ENCODE assay signal across 23 cellular contexts in genomic region chr18:7230646-7231349, GRCh38. TPM values are rescaled to one million over a fixed set of nuclear protein-coding genes. Genes with fewer than 3 reads are reported as not detected.
DNase-seq lines count a peak whose midpoint lies in the region; ATAC-seq and TF ChIP-seq lines count a peak whose summit lies in the region.
"Had no signal": no experiment of that assay in that cellular context is flagged by ENCODE, and none has a peak within 500 bp of the region (broad histone marks: within the 10 kb centered on the region; RNA-seq: fewer than 3 reads in every experiment).

LRRC30 (plus strand) TSS chr18:7231089; CDS start chr18:7231139, 50 bp downstream.

- no peak within 1 kb of the TSS for H3K27ac Mint-ChIP-seq in naive thymus-derived CD4-positive, alpha-beta T cell
- H3K27ac Mint-ChIP-seq: CD4-positive, alpha-beta memory T cell had no signal

- H3K4me3 ChIP-seq in psoas muscle: peak within 1 kb of the TSS; percentile 77
- no peak within 1 kb of the TSS for H3K4me3 ChIP-seq in naive thymus-derived CD4-positive, alpha-beta T cell (ENCODE audit: low read length)
- H3K4me3 ChIP-seq: BLaER1 treated with 17β-estradiol and CSF1 and Interleukin-3, amounts not matched to agents 10 nM and 100 nM; SJSA1 had no signal

- 29 to 51% (median 30%) methylated on average over 10 to 12 of the region's 12 CpGs for WGBS in psoas muscle, 3 donors

- TF ChIP-seq CTCF in psoas muscle (IDR thresholded peaks at IDR 0.05): no peak

- DNase-seq in DMS53 (lab: John Stamatoyannopoulos, UW) (peak; percentile 39), DMS53 treated with DMSO at 0.1 percent for 48 hours (lab: John Stamatoyannopoulos, UW; ENCODE audit: unreplicated experiment) (no peak), left kidney (ENCODE audit: low read depth, low spot score) (peak; percentile 88), psoas muscle (peak in 1 of 2 donors; percentile 65), NCI-H1694 (lab: John Stamatoyannopoulos, UW) (no peak), RKO (ENCODE audit: low spot score) (no peak)
- DNase-seq in naive thymus-derived CD4-positive, alpha-beta T cell: no peak
- DNase-seq: Caco-2; CD4-positive, alpha-beta memory T cell; DMS 273 treated with DMSO at 0.1 percent for 48 hours; GOT3; HCEC 1CT; KG1; NCI-H1436 treated with DMSO at 0.1 percent for 48 hours; NCI-H446; NK-92 treated with Interleukin-12 subunit alpha and Interleukin-12 subunit beta, amount 100 ng/mL, for 24 hours had no signal

- peaks cover 0 to 7% (median 0%) of the 10 kb centered on the region in 11 donors for H3K9me3 Mint-ChIP-seq in naive thymus-derived CD4-positive, alpha-beta T cell

- H3K4me1 ChIP-seq in psoas muscle: peaks cover 24% of the 10 kb centered on the region
- H3K4me1 ChIP-seq in naive thymus-derived CD4-positive, alpha-beta T cell (ENCODE audit: control insufficient read depth in 2 of 2, insufficient read depth in 2 of 2, low read length in 2 of 2): no peaks in the 10 kb centered on the region
- H3K4me1 ChIP-seq: BLaER1 treated with 17β-estradiol and CSF1 and Interleukin-3, amounts not matched to agents 10 nM and 100 nM; Caco-2; SJSA1 had no signal

- intact Hi-C loops in psoas muscle (cut with DNase I): no loop called here
- intact Hi-C loops in naive thymus-derived CD4-positive, alpha-beta T cell (cut with micrococcal nuclease): no loop called here

- H3K27ac ChIP-seq in psoas muscle: peak within 1 kb of the TSS; percentile 96
- H3K27ac ChIP-seq in naive thymus-derived CD4-positive, alpha-beta T cell (ENCODE audit: low read depth, low read length): no peak within 1 kb of the TSS
- H3K27ac ChIP-seq: 22Rv1; BLaER1 treated with 17β-estradiol and CSF1 and Interleukin-3, amounts not matched to agents 10 nM and 100 nM; SJSA1 had no signal

- no peaks in the 10 kb centered on the region for H3K9me3 ChIP-seq in psoas muscle
- no peaks in the 10 kb centered on the region for H3K9me3 ChIP-seq in naive thymus-derived CD4-positive, alpha-beta T cell (ENCODE audit: control insufficient read depth in 2 of 3, low read length in 3 of 3)
- H3K9me3 ChIP-seq: BLaER1 treated with 17β-estradiol and CSF1 and Interleukin-3, amounts not matched to agents 10 nM and 100 nM; Caco-2; SJSA1 had no signal

- ATAC-seq in psoas muscle (peak; percentile 34 to 66 (median 58)), GM19328 (IDR thresholded peaks at IDR 0.05; ENCODE audit: unreplicated experiment) (no peak)
- ATAC-seq in naive thymus-derived CD4-positive, alpha-beta T cell: no peak
- ATAC-seq: Panc1 had no signal

- H3K27me3 Mint-ChIP-seq in naive thymus-derived CD4-positive, alpha-beta T cell: no peaks in the 10 kb centered on the region
- H3K27me3 Mint-ChIP-seq: CD4-positive, alpha-beta memory T cell had no signal

- CTCF ChIA-PET in naive thymus-derived CD4-positive, alpha-beta T cell (lab: Charles Lee): no interaction called here

- no peaks in the 10 kb centered on the region for H3K27me3 ChIP-seq in psoas muscle (ENCODE audit: insufficient read depth in 3 of 3, low read length in 2 of 3)
- H3K27me3 ChIP-seq in naive thymus-derived CD4-positive, alpha-beta T cell (ENCODE audit: control insufficient read depth in 2 of 2, insufficient read depth in 2 of 2, low read length in 2 of 2): no peaks in the 10 kb centered on the region
- H3K27me3 ChIP-seq: BLaER1 treated with 17β-estradiol and CSF1 and Interleukin-3, amounts not matched to agents 10 nM and 100 nM; SJSA1 had no signal

- POLR2A ChIA-PET in naive thymus-derived CD4-positive, alpha-beta T cell (lab: Charles Lee): no interaction called here

- no peaks in the 10 kb centered on the region for H3K36me3 ChIP-seq in psoas muscle (ENCODE audit: insufficient read depth in 1 of 2, low read depth in 1 of 2)
- H3K36me3 ChIP-seq in naive thymus-derived CD4-positive, alpha-beta T cell (ENCODE audit: control insufficient read depth in 2 of 3, insufficient read depth in 3 of 3, low read length in 3 of 3): no peaks in the 10 kb centered on the region
- H3K36me3 ChIP-seq: BLaER1 treated with 17β-estradiol and CSF1 and Interleukin-3, amounts not matched to agents 10 nM and 100 nM; SJSA1 had no signal

- H3K4me1 Mint-ChIP-seq in naive thymus-derived CD4-positive, alpha-beta T cell: no peaks in the 10 kb centered on the region
- H3K4me1 Mint-ChIP-seq: CD4-positive, alpha-beta memory T cell had no signal

- no peak within 1 kb of the TSS for H3K4me3 Mint-ChIP-seq in naive thymus-derived CD4-positive, alpha-beta T cell
- H3K4me3 Mint-ChIP-seq: CD4-positive, alpha-beta memory T cell had no signal

- H3K36me3 Mint-ChIP-seq in naive thymus-derived CD4-positive, alpha-beta T cell: no peaks in the 10 kb centered on the region
- H3K36me3 Mint-ChIP-seq: CD4-positive, alpha-beta memory T cell had no signal

RNA-seq across cellular contexts. Expression of gene LRRC30, which starts in this region (rescaled TPM):
- 10 to 100 TPM in 1 of 4 donors, 1 to 10 TPM in 3; 1.4 to 11.2 (median 4.9) TPM for total RNA-seq in psoas muscle
- 10 to 100 TPM in 1 of 3 donors, 1 to 10 TPM in 1, not detected in 1; 5.6 to 21.7 TPM for polyA plus RNA-seq in psoas muscle
- not detected for total RNA-seq in naive thymus-derived CD4-positive, alpha-beta T cell
- not detected for polyA plus RNA-seq in naive thymus-derived CD4-positive, alpha-beta T cell
- total RNA-seq: Caco-2; CD4-positive, alpha-beta memory T cell; Daoy; HT1080; SJSA1 had no signal
- polyA plus RNA-seq: CD4-positive, alpha-beta memory T cell had no signal

Comparison
In these comparisons a context has a peak if more than half of its experiments do, and no peak if none do; other contexts are left out.
1. DNase-seq: peak in DMS53 (single experiment) and left kidney (single experiment); none in DMS53 treated with DMSO at 0.1 percent for 48 hours (single experiment), naive thymus-derived CD4-positive, alpha-beta T cell (0 of 9), NCI-H1694 (single experiment) and RKO (single experiment).
2. ATAC-seq: peak in psoas muscle (4 of 4); none in naive thymus-derived CD4-positive, alpha-beta T cell (single experiment) and GM19328 (single experiment).